1 cellular context compared by ENCODE assay signal in the genomic region with DNA sequence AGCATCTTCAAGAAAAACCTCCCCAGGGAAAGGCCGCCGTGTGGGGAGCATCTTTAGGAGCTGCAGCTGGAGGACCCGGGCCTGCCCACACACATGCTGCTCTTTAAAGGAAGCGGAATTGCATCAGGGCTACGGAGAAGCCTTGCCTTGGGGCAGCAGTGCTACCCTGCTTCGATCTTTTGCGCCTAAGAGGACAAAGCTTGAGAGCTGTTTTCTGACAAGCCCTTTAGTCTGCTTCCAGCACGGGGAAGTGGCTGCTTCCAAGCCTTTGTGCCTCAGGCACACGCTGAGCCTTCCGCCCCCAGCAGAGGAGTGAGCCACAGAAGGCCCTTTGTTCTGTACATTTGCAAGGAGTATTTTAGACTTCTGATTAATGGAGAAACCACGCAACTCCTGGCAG.
TF ChIP-seq lines count a peak whose summit lies in the region.

No MANE protein-coding gene starts in this region.

TF ChIP-seq in HepG2, 621 proteins besides CTCF, POLR2A, EP300 and RAD21:
- TF ChIP-seq SOX5 (CRISPR knock-in tag; IDR thresholded peaks at IDR 0.05; ENCODE audit: borderline replicate concordance), result peak; percentile 33; the same call in 1 of the 2 replicates
- peak; percentile 34; the same call in 1 of the 2 replicates for TF ChIP-seq SALL1 (CRISPR knock-in tag; IDR thresholded peaks at IDR 0.05)
- TF ChIP-seq, protein P1, sequence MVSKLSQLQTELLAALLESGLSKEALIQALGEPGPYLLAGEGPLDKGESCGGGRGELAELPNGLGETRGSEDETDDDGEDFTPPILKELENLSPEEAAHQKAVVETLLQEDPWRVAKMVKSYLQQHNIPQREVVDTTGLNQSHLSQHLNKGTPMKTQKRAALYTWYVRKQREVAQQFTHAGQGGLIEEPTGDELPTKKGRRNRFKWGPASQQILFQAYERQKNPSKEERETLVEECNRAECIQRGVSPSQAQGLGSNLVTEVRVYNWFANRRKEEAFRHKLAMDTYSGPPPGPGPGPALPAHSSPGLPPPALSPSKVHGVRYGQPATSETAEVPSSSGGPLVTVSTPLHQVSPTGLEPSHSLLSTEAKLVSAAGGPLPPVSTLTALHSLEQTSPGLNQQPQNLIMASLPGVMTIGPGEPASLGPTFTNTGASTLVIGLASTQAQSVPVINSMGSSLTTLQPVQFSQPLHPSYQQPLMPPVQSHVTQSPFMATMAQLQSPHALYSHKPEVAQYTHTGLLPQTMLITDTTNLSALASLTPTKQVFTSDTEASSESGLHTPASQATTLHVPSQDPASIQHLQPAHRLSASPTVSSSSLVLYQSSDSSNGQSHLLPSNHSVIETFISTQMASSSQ (IDR thresholded peaks at IDR 0.05; ENCODE audit: low read depth), result no peak
- TF ChIP-seq, protein P1 (CRISPR knock-in tag; IDR thresholded peaks at IDR 0.05; ENCODE audit: borderline replicate concordance), result 0 out of 2 replicates have a peak, but pooled peaks have one; percentile 17
- TF ChIP-seq ZNF761 (CRISPR knock-in tag; conservative IDR thresholded peaks at IDR 0.05), result 0 out of 2 replicates have a peak, but pooled peaks have one; percentile 45
- peak; percentile 33; the same call in 1 of the 2 replicates for TF ChIP-seq ZFX (CRISPR knock-in tag; IDR thresholded peaks at IDR 0.05; ENCODE audit: low read depth)
- TF ChIP-seq ZNF343 (CRISPR knock-in tag; IDR thresholded peaks at IDR 0.05), result 0 out of 2 replicates have a peak, but pooled peaks have one; percentile 34
- no peak for TF ChIP-seq ZNF775 (CRISPR knock-in tag; IDR thresholded peaks at IDR 0.05; ENCODE audit: borderline replicate concordance)
- TF ChIP-seq, protein P2, sequence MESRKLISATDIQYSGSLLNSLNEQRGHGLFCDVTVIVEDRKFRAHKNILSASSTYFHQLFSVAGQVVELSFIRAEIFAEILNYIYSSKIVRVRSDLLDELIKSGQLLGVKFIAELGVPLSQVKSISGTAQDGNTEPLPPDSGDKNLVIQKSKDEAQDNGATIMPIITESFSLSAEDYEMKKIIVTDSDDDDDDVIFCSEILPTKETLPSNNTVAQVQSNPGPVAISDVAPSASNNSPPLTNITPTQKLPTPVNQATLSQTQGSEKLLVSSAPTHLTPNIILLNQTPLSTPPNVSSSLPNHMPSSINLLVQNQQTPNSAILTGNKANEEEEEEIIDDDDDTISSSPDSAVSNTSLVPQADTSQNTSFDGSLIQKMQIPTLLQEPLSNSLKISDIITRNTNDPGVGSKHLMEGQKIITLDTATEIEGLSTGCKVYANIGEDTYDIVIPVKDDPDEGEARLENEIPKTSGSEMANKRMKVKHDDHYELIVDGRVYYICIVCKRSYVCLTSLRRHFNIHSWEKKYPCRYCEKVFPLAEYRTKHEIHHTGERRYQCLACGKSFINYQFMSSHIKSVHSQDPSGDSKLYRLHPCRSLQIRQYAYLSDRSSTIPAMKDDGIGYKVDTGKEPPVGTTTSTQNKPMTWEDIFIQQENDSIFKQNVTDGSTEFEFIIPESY (CRISPR knock-in tag; IDR thresholded peaks at IDR 0.05), result peak; percentile 28; the same call in 1 of the 2 replicates
- TF ChIP-seq ZNF850 (CRISPR knock-in tag; conservative IDR thresholded peaks at IDR 0.05), result no peak
- TF ChIP-seq, protein P3, sequence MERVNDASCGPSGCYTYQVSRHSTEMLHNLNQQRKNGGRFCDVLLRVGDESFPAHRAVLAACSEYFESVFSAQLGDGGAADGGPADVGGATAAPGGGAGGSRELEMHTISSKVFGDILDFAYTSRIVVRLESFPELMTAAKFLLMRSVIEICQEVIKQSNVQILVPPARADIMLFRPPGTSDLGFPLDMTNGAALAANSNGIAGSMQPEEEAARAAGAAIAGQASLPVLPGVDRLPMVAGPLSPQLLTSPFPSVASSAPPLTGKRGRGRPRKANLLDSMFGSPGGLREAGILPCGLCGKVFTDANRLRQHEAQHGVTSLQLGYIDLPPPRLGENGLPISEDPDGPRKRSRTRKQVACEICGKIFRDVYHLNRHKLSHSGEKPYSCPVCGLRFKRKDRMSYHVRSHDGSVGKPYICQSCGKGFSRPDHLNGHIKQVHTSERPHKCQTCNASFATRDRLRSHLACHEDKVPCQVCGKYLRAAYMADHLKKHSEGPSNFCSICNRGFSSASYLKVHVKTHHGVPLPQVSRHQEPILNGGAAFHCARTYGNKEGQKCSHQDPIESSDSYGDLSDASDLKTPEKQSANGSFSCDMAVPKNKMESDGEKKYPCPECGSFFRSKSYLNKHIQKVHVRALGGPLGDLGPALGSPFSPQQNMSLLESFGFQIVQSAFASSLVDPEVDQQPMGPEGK (CRISPR knock-in tag; IDR thresholded peaks at IDR 0.05), result 0 out of 2 replicates have a peak, but pooled peaks have one; percentile 20
- TF ChIP-seq NR3C1 (CRISPR knock-in tag; IDR thresholded peaks at IDR 0.05), result no peak
- TF ChIP-seq GATAD2A (CRISPR knock-in tag; IDR thresholded peaks at IDR 0.05), result 0 out of 2 replicates have a peak, but pooled peaks have one; percentile 33
- peak; percentile 56; the same call in 1 of the 2 replicates for TF ChIP-seq ZNF292 (CRISPR knock-in tag; IDR thresholded peaks at IDR 0.05; ENCODE audit: borderline replicate concordance, low read depth)
- peak; percentile 35; the same call in 1 of the 2 replicates for TF ChIP-seq ELF3 (CRISPR knock-in tag; IDR thresholded peaks at IDR 0.05)
- no peak for TF ChIP-seq SUZ12 (IDR thresholded peaks at IDR 0.05; ENCODE audit: low read depth, low read length)
- TF ChIP-seq SOX13 (IDR thresholded peaks at IDR 0.05), result no peak
- peak in 1 of 2 experiments; percentile 41; a peak in 1 of 4 replicates for TF ChIP-seq SOX13 (CRISPR knock-in tag; conservative IDR thresholded peaks at IDR 0.05 in 1 of 2, IDR thresholded peaks at IDR 0.05 in 1 of 2)
- TF ChIP-seq, protein P4, sequence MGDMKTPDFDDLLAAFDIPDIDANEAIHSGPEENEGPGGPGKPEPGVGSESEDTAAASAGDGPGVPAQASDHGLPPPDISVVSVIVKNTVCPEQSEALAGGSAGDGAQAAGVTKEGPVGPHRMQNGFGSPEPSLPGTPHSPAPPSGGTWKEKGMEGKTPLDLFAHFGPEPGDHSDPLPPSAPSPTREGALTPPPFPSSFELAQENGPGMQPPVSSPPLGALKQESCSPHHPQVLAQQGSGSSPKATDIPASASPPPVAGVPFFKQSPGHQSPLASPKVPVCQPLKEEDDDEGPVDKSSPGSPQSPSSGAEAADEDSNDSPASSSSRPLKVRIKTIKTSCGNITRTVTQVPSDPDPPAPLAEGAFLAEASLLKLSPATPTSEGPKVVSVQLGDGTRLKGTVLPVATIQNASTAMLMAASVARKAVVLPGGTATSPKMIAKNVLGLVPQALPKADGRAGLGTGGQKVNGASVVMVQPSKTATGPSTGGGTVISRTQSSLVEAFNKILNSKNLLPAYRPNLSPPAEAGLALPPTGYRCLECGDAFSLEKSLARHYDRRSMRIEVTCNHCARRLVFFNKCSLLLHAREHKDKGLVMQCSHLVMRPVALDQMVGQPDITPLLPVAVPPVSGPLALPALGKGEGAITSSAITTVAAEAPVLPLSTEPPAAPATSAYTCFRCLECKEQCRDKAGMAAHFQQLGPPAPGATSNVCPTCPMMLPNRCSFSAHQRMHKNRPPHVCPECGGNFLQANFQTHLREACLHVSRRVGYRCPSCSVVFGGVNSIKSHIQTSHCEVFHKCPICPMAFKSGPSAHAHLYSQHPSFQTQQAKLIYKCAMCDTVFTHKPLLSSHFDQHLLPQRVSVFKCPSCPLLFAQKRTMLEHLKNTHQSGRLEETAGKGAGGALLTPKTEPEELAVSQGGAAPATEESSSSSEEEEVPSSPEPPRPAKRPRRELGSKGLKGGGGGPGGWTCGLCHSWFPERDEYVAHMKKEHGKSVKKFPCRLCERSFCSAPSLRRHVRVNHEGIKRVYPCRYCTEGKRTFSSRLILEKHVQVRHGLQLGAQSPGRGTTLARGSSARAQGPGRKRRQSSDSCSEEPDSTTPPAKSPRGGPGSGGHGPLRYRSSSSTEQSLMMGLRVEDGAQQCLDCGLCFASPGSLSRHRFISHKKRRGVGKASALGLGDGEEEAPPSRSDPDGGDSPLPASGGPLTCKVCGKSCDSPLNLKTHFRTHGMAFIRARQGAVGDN (CRISPR knock-in tag; IDR thresholded peaks at IDR 0.05), result peak; percentile 54
- peak; percentile 66; the same call in 1 of the 2 replicates for TF ChIP-seq ZBTB38 (CRISPR knock-in tag; IDR thresholded peaks at IDR 0.05)
- TF ChIP-seq, protein P5, sequence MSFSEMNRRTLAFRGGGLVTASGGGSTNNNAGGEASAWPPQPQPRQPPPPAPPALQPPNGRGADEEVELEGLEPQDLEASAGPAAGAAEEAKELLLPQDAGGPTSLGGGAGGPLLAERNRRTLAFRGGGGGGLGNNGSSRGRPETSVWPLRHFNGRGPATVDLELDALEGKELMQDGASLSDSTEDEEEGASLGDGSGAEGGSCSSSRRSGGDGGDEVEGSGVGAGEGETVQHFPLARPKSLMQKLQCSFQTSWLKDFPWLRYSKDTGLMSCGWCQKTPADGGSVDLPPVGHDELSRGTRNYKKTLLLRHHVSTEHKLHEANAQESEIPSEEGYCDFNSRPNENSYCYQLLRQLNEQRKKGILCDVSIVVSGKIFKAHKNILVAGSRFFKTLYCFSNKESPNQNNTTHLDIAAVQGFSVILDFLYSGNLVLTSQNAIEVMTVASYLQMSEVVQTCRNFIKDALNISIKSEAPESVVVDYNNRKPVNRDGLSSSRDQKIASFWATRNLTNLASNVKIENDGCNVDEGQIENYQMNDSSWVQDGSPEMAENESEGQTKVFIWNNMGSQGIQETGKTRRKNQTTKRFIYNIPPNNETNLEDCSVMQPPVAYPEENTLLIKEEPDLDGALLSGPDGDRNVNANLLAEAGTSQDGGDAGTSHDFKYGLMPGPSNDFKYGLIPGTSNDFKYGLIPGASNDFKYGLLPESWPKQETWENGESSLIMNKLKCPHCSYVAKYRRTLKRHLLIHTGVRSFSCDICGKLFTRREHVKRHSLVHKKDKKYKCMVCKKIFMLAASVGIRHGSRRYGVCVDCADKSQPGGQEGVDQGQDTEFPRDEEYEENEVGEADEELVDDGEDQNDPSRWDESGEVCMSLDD (CRISPR knock-in tag; IDR thresholded peaks at IDR 0.05; ENCODE audit: borderline replicate concordance), result no peak
